ENCODE assay signal across 14 cellular contexts in genomic region chr19:15248106-15248505, GRCh38. TPM values are rescaled to one million over a fixed set of nuclear protein-coding genes. Genes with fewer than 3 reads are reported as not detected.
DNase-seq lines count a peak whose midpoint lies in the region; ATAC-seq, FAIRE-seq and TF ChIP-seq lines count a peak whose summit lies in the region.
"Had no signal": no experiment of that assay in that cellular context is flagged by ENCODE, and none has a peak within 500 bp of the region (broad histone marks: within the 10 kb centered on the region; RNA-seq: fewer than 3 reads in every experiment).

No MANE protein-coding gene starts in this region.

- H3K27ac ChIP-seq in cardiac muscle cell (peak overlapping the region; percentile 66), uterus (peak overlapping the region; percentile 83 to 89)
- no peak overlapping the region for H3K27ac ChIP-seq in naive thymus-derived CD4-positive, alpha-beta T cell (ENCODE audit: low read depth, low read length)

- DNase-seq in cardiac muscle cell (ENCODE audit: low read depth in 1 of 2, low spot score in 1 of 2), result no peak
- DNase-seq in cardiac septum (ENCODE audit: low spot score), result no peak
- DNase-seq in left cardiac atrium, result no peak
- DNase-seq in progenitor cell of endocrine pancreas (ENCODE audit: low spot score, unreplicated experiment), result no peak
- peak; percentile 38 to 42 for DNase-seq in uterus
- no peak for DNase-seq in naive thymus-derived CD4-positive, alpha-beta T cell
- no peak for DNase-seq in NCI-H1694 treated with DMSO at 0.1 percent for 48 hours (lab: John Stamatoyannopoulos, UW)
- no peak for DNase-seq in H54 (ENCODE audit: insufficient read length, low spot score)
- DNase-seq: activated CD8-positive, alpha-beta memory T cell treated with anti-CD3 and anti-CD28 coated beads for 24 hours; DMS79 had no signal

- H3K9me3 ChIP-seq in cardiac muscle cell (ENCODE audit: low read depth), result no peaks in the 10 kb centered on the region
- H3K9me3 ChIP-seq in uterus, result no peaks in the 10 kb centered on the region
- H3K9me3 ChIP-seq in naive thymus-derived CD4-positive, alpha-beta T cell (ENCODE audit: control insufficient read depth in 2 of 3, low read length in 3 of 3), result no peaks in the 10 kb centered on the region

- H3K36me3 Mint-ChIP-seq in progenitor cell of endocrine pancreas (ENCODE audit: insufficient read depth), result peaks cover 2% of the 10 kb centered on the region
- peaks cover 0 to 45% (median 6%) of the 10 kb centered on the region in 5 donors for H3K36me3 Mint-ChIP-seq in naive thymus-derived CD4-positive, alpha-beta T cell

- no peaks in the 10 kb centered on the region for H3K9me3 Mint-ChIP-seq in progenitor cell of endocrine pancreas (ENCODE audit: low read depth)
- H3K9me3 Mint-ChIP-seq in naive thymus-derived CD4-positive, alpha-beta T cell, result peaks cover 0 to 2% (median 0%) of the 10 kb centered on the region in 11 donors

- H3K36me3 ChIP-seq in cardiac muscle cell (peaks cover 42% of the 10 kb centered on the region), uterus (no peaks in the 10 kb centered on the region)
- peaks cover 3 to 98% (median 26%) of the 10 kb centered on the region in 3 experiments for H3K36me3 ChIP-seq in naive thymus-derived CD4-positive, alpha-beta T cell (ENCODE audit: control insufficient read depth in 2 of 3, insufficient read depth in 3 of 3, low read length in 3 of 3)

- H3K27me3 ChIP-seq in cardiac muscle cell (no peaks in the 10 kb centered on the region), uterus (no peaks in the 10 kb centered on the region)
- no peaks in the 10 kb centered on the region for H3K27me3 ChIP-seq in naive thymus-derived CD4-positive, alpha-beta T cell (ENCODE audit: control insufficient read depth in 2 of 2, insufficient read depth in 2 of 2, low read length in 2 of 2)

- POLR2A ChIA-PET in naive thymus-derived CD4-positive, alpha-beta T cell (lab: Charles Lee), result no interaction called here

- no peaks in the 10 kb centered on the region for H3K27me3 Mint-ChIP-seq in progenitor cell of endocrine pancreas
- no peaks in the 10 kb centered on the region for H3K27me3 Mint-ChIP-seq in naive thymus-derived CD4-positive, alpha-beta T cell
- H3K27me3 Mint-ChIP-seq: activated naive CD8-positive, alpha-beta T cell had no signal

- FAIRE-seq in H54 (lab: Jason Lieb, UNC), result no peak
- FAIRE-seq: A204.1, endometrium had no signal

- peaks cover 2% of the 10 kb centered on the region for H3K4me1 Mint-ChIP-seq in progenitor cell of endocrine pancreas (ENCODE audit: low read depth)
- peaks cover 0 to 14% (median 3%) of the 10 kb centered on the region in 7 donors for H3K4me1 Mint-ChIP-seq in naive thymus-derived CD4-positive, alpha-beta T cell

- peak; percentile 0 to 10 for ATAC-seq in left cardiac atrium
- no peak for ATAC-seq in naive thymus-derived CD4-positive, alpha-beta T cell

- intact Hi-C loops in cardiac septum (cut with DNase I), result no loop called here
- intact Hi-C loops in left cardiac atrium (cut with DNase I), result no loop called here
- intact Hi-C loops in uterus (cut with DNase I; ENCODE audit: low total_unique reads), result no loop called here
- intact Hi-C loops in naive thymus-derived CD4-positive, alpha-beta T cell (cut with micrococcal nuclease), result no loop called here

- peak overlapping the region; percentile 69 for H3K27ac Mint-ChIP-seq in progenitor cell of endocrine pancreas
- peak overlapping the region in 1 of 9 donors; percentile 62 for H3K27ac Mint-ChIP-seq in naive thymus-derived CD4-positive, alpha-beta T cell
- H3K27ac Mint-ChIP-seq: activated naive CD8-positive, alpha-beta T cell had no signal

- H3K4me3 ChIP-seq in cardiac muscle cell (no peak overlapping the region), uterus (no peak overlapping the region)
- H3K4me3 ChIP-seq in naive thymus-derived CD4-positive, alpha-beta T cell (ENCODE audit: low read length), result no peak overlapping the region

- no peak for TF ChIP-seq CTCF in cardiac muscle cell (IDR thresholded peaks at IDR 0.05; ENCODE audit: low read depth, low read length)
- TF ChIP-seq CTCF in progenitor cell of endocrine pancreas (IDR thresholded peaks at IDR 0.05; ENCODE audit: unreplicated experiment), result no peak
- no peak for TF ChIP-seq CTCF in uterus (IDR thresholded peaks at IDR 0.05)

- H3K4me3 Mint-ChIP-seq in progenitor cell of endocrine pancreas (ENCODE audit: low read depth), result no peak overlapping the region
- H3K4me3 Mint-ChIP-seq in naive thymus-derived CD4-positive, alpha-beta T cell, result no peak overlapping the region
- H3K4me3 Mint-ChIP-seq: activated naive CD8-positive, alpha-beta T cell had no signal

- H3K4me1 ChIP-seq in cardiac muscle cell (ENCODE audit: low read depth), result no peaks in the 10 kb centered on the region
- H3K4me1 ChIP-seq in uterus, result peaks cover 36 to 66% of the 10 kb centered on the region in 2 donors
- H3K4me1 ChIP-seq in naive thymus-derived CD4-positive, alpha-beta T cell (ENCODE audit: control insufficient read depth in 2 of 2, insufficient read depth in 2 of 2, low read length in 2 of 2), result no peaks in the 10 kb centered on the region

- CTCF ChIA-PET in naive thymus-derived CD4-positive, alpha-beta T cell (lab: Charles Lee), result no interaction called here

- TF ChIP-seq POLR2A in uterus (IDR thresholded peaks at IDR 0.05), result no peak
- TF ChIP-seq POLR2A in H54 (IDR thresholded peaks at IDR 0.05; ENCODE audit: low read depth, low read length), result no peak

RNA-seq across cellular contexts. Expression of gene EPHX3, which starts 15.9 kb away (rescaled TPM):
- 0.70 and 1.9 TPM in 2 replicates for total RNA-seq in cardiac muscle cell
- 4.0 and 4.6 TPM in 2 replicates for polyA plus RNA-seq in cardiac muscle cell
- 0.27 TPM for total RNA-seq in cardiac septum
- total RNA-seq in left cardiac atrium, result under 1 TPM in 1 of 2 donors, not detected in 1; 0.21 TPM
- total RNA-seq in progenitor cell of endocrine pancreas, result 7.1 and 7.8 TPM in 2 replicates
- under 1 TPM in 2 of 4 donors, not detected in 2; 0.35 to 0.64 TPM for total RNA-seq in uterus
- under 1 TPM in 2 of 5 experiments, not detected in 3; 0.32 to 0.42 TPM for total RNA-seq in naive thymus-derived CD4-positive, alpha-beta T cell
- not detected for polyA plus RNA-seq in naive thymus-derived CD4-positive, alpha-beta T cell
- total RNA-seq: T-helper 1 cell treated with Interleukin-12 subunit alpha and Interleukin-12 subunit beta and Interleukin-4 antibody, amounts not matched to agents 30 ng/mL and 1 ng/mL, for 36 hours had no signal

RNA-seq across cellular contexts. Expression of gene NOTCH3, which starts 47.3 kb away (rescaled TPM):
- total RNA-seq in cardiac muscle cell (27.2 and 40.4 TPM in 2 replicates), cardiac septum (60.0 TPM), left cardiac atrium (10 to 100 TPM; 34.4 to 35.4 TPM), progenitor cell of endocrine pancreas (201 and 203 TPM in 2 replicates), uterus (100 to 1,000 TPM in 2 of 4 donors, 10 to 100 TPM in 1, 1 to 10 TPM in 1; 9.4 to 166 (median 96.9) TPM)
- 19.9 and 28.5 TPM in 2 replicates for polyA plus RNA-seq in cardiac muscle cell
- under 1 TPM in 4 of 5 experiments, not detected in 1; 0.19 to 0.80 (median 0.30) TPM for total RNA-seq in naive thymus-derived CD4-positive, alpha-beta T cell
- polyA plus RNA-seq in naive thymus-derived CD4-positive, alpha-beta T cell, result not detected
- total RNA-seq: T-helper 1 cell treated with Interleukin-12 subunit alpha and Interleukin-12 subunit beta and Interleukin-4 antibody, amounts not matched to agents 30 ng/mL and 1 ng/mL, for 36 hours had no signal

Comparison
In these comparisons a context has a peak if more than half of its experiments do, and no peak if none do; other contexts are left out.
1. DNase-seq: peak in uterus (2 of 2); none in cardiac muscle cell (0 of 2), cardiac septum (single experiment), left cardiac atrium (single experiment), progenitor cell of endocrine pancreas (single experiment), naive thymus-derived CD4-positive, alpha-beta T cell (0 of 9), NCI-H1694 treated with DMSO at 0.1 percent for 48 hours (single experiment) and H54 (single experiment).
2. RNA of gene NOTCH3, which starts 47.3 kb away (total RNA-seq): 201 to 203 TPM in progenitor cell of endocrine pancreas, 9.4 to 166 TPM in uterus, 60.0 TPM in cardiac septum (single experiment), 27.2 to 40.4 TPM in cardiac muscle cell and 34.4 to 35.4 TPM in left cardiac atrium; 0.19 to 0.80 TPM in naive thymus-derived CD4-positive, alpha-beta T cell; every median in the first group is over 4 times any median in the second.